In the genomic region with DNA sequence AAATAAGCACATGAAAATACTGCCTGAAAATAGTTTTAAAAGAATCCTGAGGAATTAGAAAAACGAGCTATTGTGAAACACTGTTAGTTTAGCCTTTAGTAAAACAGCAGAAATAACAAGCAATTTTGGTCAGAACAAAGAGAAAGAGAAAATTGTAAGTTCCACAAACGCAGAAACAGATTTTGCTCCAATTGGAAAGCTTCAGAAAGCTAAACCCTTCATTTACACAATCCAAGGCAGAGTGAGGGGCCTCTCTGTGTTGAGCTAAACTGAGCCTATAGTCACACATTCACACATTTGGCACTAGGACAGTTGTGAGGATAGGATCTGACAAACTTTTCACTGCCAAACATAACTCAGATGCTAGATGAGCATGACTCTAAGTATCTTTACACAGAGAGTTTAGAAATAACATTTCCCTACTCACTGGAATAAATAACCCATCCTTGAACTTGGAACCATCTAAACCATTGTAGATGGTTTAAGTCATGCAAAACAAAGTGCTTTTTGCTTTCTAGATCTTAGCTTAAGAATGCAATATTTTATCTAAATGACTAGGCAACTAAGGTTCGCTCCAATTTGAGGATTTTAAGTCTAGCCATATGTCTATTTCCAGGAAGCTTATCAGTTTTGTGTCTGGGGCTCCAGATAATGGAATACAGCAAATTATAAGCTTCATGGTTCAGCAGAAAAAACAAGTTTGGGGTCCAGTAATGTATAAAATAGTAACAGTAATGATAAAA, we compare ENCODE assay signal across 21 cellular contexts.
DNase-seq lines count a peak whose midpoint lies in the region; ATAC-seq, FAIRE-seq and TF ChIP-seq lines count a peak whose summit lies in the region.
"Had no signal": no experiment of that assay in that cellular context is flagged by ENCODE, and none has a peak within 500 bp of the region (broad histone marks: within the 10 kb centered on the region; RNA-seq: fewer than 3 reads in every experiment).

No MANE protein-coding gene starts in this region.

- no peaks in the 10 kb centered on the region for H3K36me3 ChIP-seq in mesenchymal stem cell (ENCODE audit: control insufficient read depth in 1 of 2, insufficient read depth in 2 of 2, low read depth in 1 of 2, low read length in 2 of 2)
- H3K36me3 ChIP-seq: upper lobe of right lung had no signal

- no peak overlapping the region for H3K4ac ChIP-seq in mesenchymal stem cell (ENCODE audit: low read depth in 1 of 2, low read length in 2 of 2)

- peak overlapping the region; percentile 77 for H3K9ac ChIP-seq in mesenchymal stem cell (ENCODE audit: low read length)

- H2AK5ac ChIP-seq in mesenchymal stem cell (ENCODE audit: low read length, severe bottlenecking), result no peak overlapping the region

- no peak overlapping the region for H3K23ac ChIP-seq in mesenchymal stem cell (ENCODE audit: low read length in 2 of 2)

- peak; percentile 17 to 27 for ATAC-seq in left cardiac atrium
- ATAC-seq in Right ventricle myocardium superior (ENCODE audit: poor library complexity), result no peak
- ATAC-seq: upper lobe of right lung had no signal

- no peak overlapping the region for H2BK5ac ChIP-seq in mesenchymal stem cell (ENCODE audit: low read depth, low read length, poor library complexity, severe bottlenecking)

- H3K9me3 ChIP-seq in mesenchymal stem cell (ENCODE audit: control insufficient read depth, low read length), result no peaks in the 10 kb centered on the region
- H3K9me3 ChIP-seq: upper lobe of right lung had no signal

- H3K27me3 ChIP-seq in dorsolateral prefrontal cortex (no peaks in the 10 kb centered on the region), mesenchymal stem cell (ENCODE audit: control insufficient read depth in 1 of 2, insufficient read depth in 1 of 2, low read length in 2 of 2) (no peaks in the 10 kb centered on the region)
- H3K27me3 ChIP-seq: upper lobe of right lung had no signal

- H2AFZ ChIP-seq in mesenchymal stem cell (ENCODE audit: low read depth, low read length), result no peak overlapping the region
- H2AFZ ChIP-seq: PC-9 had no signal

- no peaks in the 10 kb centered on the region for H3K4me1 ChIP-seq in mesenchymal stem cell (ENCODE audit: control insufficient read depth, insufficient read depth, low read depth, low read length)
- H3K4me1 ChIP-seq: upper lobe of right lung had no signal

- DNase-seq in left cardiac atrium (no peak), Right ventricle myocardium superior (no peak), dorsolateral prefrontal cortex (no peak), mesenchymal stem cell (peak; percentile 22), GM19239 (ENCODE audit: insufficient read length, low spot score) (no peak), NCI-H226 (no peak), NCI-H446 (lab: John Stamatoyannopoulos, UW) (no peak), cortex of kidney (lab: John Stamatoyannopoulos, UW) (no peak)
- DNase-seq: 8988T; activated CD4-positive, alpha-beta T cell treated with anti-CD3 and anti-CD28 coated beads, Interleukin-2, amount 50 U/mL, for 4 hours; activated naive CD8-positive, alpha-beta T cell treated with anti-CD3 and anti-CD28 coated beads for 36 hours; cerebellar nuclear complex; DMS79; NCI-H2081 treated with DMSO at 0.1 percent for 48 hours; NCI-H69; PC-9; posterior cingulate gyrus; stimulated activated CD4-positive, alpha-beta T cell treated with anti-CD3 and anti-CD28 coated beads, Interleukin-12 subunit alpha, Interleukin-12 subunit beta, amount 100 ng/mL, for 4 hours; stimulated activated naive CD4-positive, alpha-beta T cell; upper lobe of right lung had no signal

- WGBS in mesenchymal stem cell, result 79% methylated on average over 2 of the region's 3 CpGs

- no peak overlapping the region for H3K18ac ChIP-seq in mesenchymal stem cell (ENCODE audit: low read depth in 1 of 2, low read length in 2 of 2)

- FAIRE-seq in GM19239 (lab: Jason Lieb, UNC), result no peak

- intact Hi-C loops in left cardiac atrium (cut with DNase I) (no loop called here), Right ventricle myocardium superior (cut with DNase I) (no loop called here), dorsolateral prefrontal cortex (cut with DNase I) (no loop called here)

- H2BK15ac ChIP-seq in mesenchymal stem cell (ENCODE audit: low read depth, poor library complexity, severe bottlenecking), result no peak overlapping the region

- H3K4me3 ChIP-seq in dorsolateral prefrontal cortex (no peak overlapping the region), mesenchymal stem cell (ENCODE audit: insufficient read depth in 1 of 2, low read depth in 1 of 2, low read length in 2 of 2) (peak overlapping the region in 1 of 2 experiments; percentile 32)
- H3K4me3 ChIP-seq: PC-9, SK-N-MC, upper lobe of right lung had no signal

- no peak overlapping the region for H2BK12ac ChIP-seq in mesenchymal stem cell (ENCODE audit: low read length in 2 of 2)

- H3K27ac ChIP-seq in dorsolateral prefrontal cortex (peak overlapping the region in 32 of 59 donors; percentile 0 to 60 (median 26)), mesenchymal stem cell (ENCODE audit: low read length, poor library complexity, severe bottlenecking) (no peak overlapping the region)
- H3K27ac ChIP-seq: PC-9, SK-N-MC, upper lobe of right lung had no signal

- no peak overlapping the region for H2BK120ac ChIP-seq in mesenchymal stem cell (ENCODE audit: low read depth, low read length)

- H3K4me2 ChIP-seq in mesenchymal stem cell (ENCODE audit: low read length, poor library complexity, severe bottlenecking), result no peak overlapping the region
- H3K4me2 ChIP-seq: PC-9 had no signal

- no peak overlapping the region for H4K8ac ChIP-seq in mesenchymal stem cell (ENCODE audit: low read length)

- TF ChIP-seq CTCF in dorsolateral prefrontal cortex (IDR thresholded peaks at IDR 0.05 in 54 of 56, conservative IDR thresholded peaks at IDR 0.05 in 2 of 56; ENCODE audit: low read depth in 1 of 56, partially characterized antibody in 56 of 56), result no peak

- H3K79me1 ChIP-seq in mesenchymal stem cell (replicated peaks; ENCODE audit: low read length, poor library complexity, severe bottlenecking), result no peaks in the 10 kb centered on the region

- no peak overlapping the region for H4K91ac ChIP-seq in mesenchymal stem cell (ENCODE audit: low read length)

- H3K14ac ChIP-seq in mesenchymal stem cell (ENCODE audit: low read length in 2 of 2), result no peak overlapping the region
